24 cellular contexts compared by ENCODE assay signal in genomic region chr10:113754768-113755167, GRCh38. TPM values are rescaled to one million over a fixed set of nuclear protein-coding genes. Genes with fewer than 3 reads are reported as not detected.
DNase-seq lines count a peak whose midpoint lies in the region; ATAC-seq and TF ChIP-seq lines count a peak whose summit lies in the region.
"Had no signal": no experiment of that assay in that cellular context is flagged by ENCODE, and none has a peak within 500 bp of the region (broad histone marks: within the 10 kb centered on the region; RNA-seq: fewer than 3 reads in every experiment).

No MANE protein-coding gene starts in this region.

- WGBS in mesenchymal stem cell: 90% methylated on average over 9 of the region's 9 CpGs
- WGBS in suprapubic skin: 86% methylated on average over 9 of the region's 9 CpGs

- no peak overlapping the region for H2BK12ac ChIP-seq in mesenchymal stem cell (ENCODE audit: low read length in 2 of 2)

- H3K4me1 ChIP-seq in mesenchymal stem cell (ENCODE audit: control insufficient read depth, insufficient read depth, low read depth, low read length): no peaks in the 10 kb centered on the region
- peaks cover 21% of the 10 kb centered on the region for H3K4me1 ChIP-seq in SJCRH30
- H3K4me1 ChIP-seq in suprapubic skin: peaks cover 2% of the 10 kb centered on the region
- H3K4me1 ChIP-seq: HAP-1 had no signal

- no peak for TF ChIP-seq POLR2A in suprapubic skin (IDR thresholded peaks at IDR 0.05)

- H4K8ac ChIP-seq in mesenchymal stem cell (ENCODE audit: low read length): no peak overlapping the region

- H2BK5ac ChIP-seq in mesenchymal stem cell (ENCODE audit: low read depth, low read length, poor library complexity, severe bottlenecking): no peak overlapping the region

- H3K4me2 ChIP-seq in mesenchymal stem cell (ENCODE audit: low read length, poor library complexity, severe bottlenecking): no peak overlapping the region

- peak overlapping the region in 40 of 59 donors; percentile 2 to 81 (median 53) for H3K27ac ChIP-seq in dorsolateral prefrontal cortex
- H3K27ac ChIP-seq in mesenchymal stem cell (ENCODE audit: low read length, poor library complexity, severe bottlenecking): no peak overlapping the region
- no peak overlapping the region for H3K27ac ChIP-seq in SJCRH30
- no peak overlapping the region for H3K27ac ChIP-seq in suprapubic skin
- H3K27ac ChIP-seq: 22Rv1, GM23248 had no signal

- H3K18ac ChIP-seq in mesenchymal stem cell (ENCODE audit: low read depth in 1 of 2, low read length in 2 of 2): no peak overlapping the region

- no peak overlapping the region for H2BK120ac ChIP-seq in mesenchymal stem cell (ENCODE audit: low read depth, low read length)

- H3K36me3 ChIP-seq in mesenchymal stem cell (ENCODE audit: control insufficient read depth in 1 of 2, insufficient read depth in 2 of 2, low read depth in 1 of 2, low read length in 2 of 2): no peaks in the 10 kb centered on the region
- H3K36me3 ChIP-seq in SJCRH30: no peaks in the 10 kb centered on the region
- no peaks in the 10 kb centered on the region for H3K36me3 ChIP-seq in suprapubic skin
- H3K36me3 ChIP-seq: HAP-1 had no signal

- H3K14ac ChIP-seq in mesenchymal stem cell (ENCODE audit: low read length in 2 of 2): peak overlapping the region in 1 of 2 experiments; percentile 74

- TF ChIP-seq CTCF in dorsolateral prefrontal cortex (IDR thresholded peaks at IDR 0.05 in 54 of 56, conservative IDR thresholded peaks at IDR 0.05 in 2 of 56; ENCODE audit: low read depth in 1 of 56, partially characterized antibody in 56 of 56): no peak
- no peak for TF ChIP-seq CTCF in suprapubic skin (IDR thresholded peaks at IDR 0.05)

- peak; percentile 17 for DNase-seq in Ammon's horn (ENCODE audit: low spot score)
- peak in 6 of 10 donors; percentile 29 to 76 (median 64) for DNase-seq in dorsolateral prefrontal cortex
- no peak for DNase-seq in mesenchymal stem cell
- peak in 6 of 10 donors; percentile 15 to 84 (median 72) for DNase-seq in posterior cingulate gyrus
- DNase-seq in SJCRH30: no peak
- no peak for DNase-seq in suprapubic skin (ENCODE audit: low spot score in 2 of 2)
- DNase-seq: Calu3; CD4-positive, alpha-beta T cell; GF-D8; GM23248; KBM-7; NCI-H1105 treated with DMSO at 0.1 percent for 48 hours; NCI-H1694; NCI-H2081 treated with DMSO at 0.1 percent for 48 hours; NCI-H510A; NCI-H774; SHP77 treated with DMSO at 0.1 percent for 48 hours had no signal

- H2AFZ ChIP-seq in mesenchymal stem cell (ENCODE audit: low read depth, low read length): peak overlapping the region; percentile 24
- H2AFZ ChIP-seq: GM23248 had no signal

- no peak overlapping the region for H2BK15ac ChIP-seq in mesenchymal stem cell (ENCODE audit: low read depth, poor library complexity, severe bottlenecking)

- no peak overlapping the region for H2AK5ac ChIP-seq in mesenchymal stem cell (ENCODE audit: low read length, severe bottlenecking)

- H3K27me3 ChIP-seq in dorsolateral prefrontal cortex: no peaks in the 10 kb centered on the region
- peaks cover 0 to 4% of the 10 kb centered on the region in 2 experiments for H3K27me3 ChIP-seq in mesenchymal stem cell (ENCODE audit: control insufficient read depth in 1 of 2, insufficient read depth in 1 of 2, low read length in 2 of 2)
- H3K27me3 ChIP-seq in SJCRH30: no peaks in the 10 kb centered on the region
- H3K27me3 ChIP-seq in suprapubic skin: no peaks in the 10 kb centered on the region

- H3K4me3 ChIP-seq in dorsolateral prefrontal cortex: no peak overlapping the region
- no peak overlapping the region for H3K4me3 ChIP-seq in mesenchymal stem cell (ENCODE audit: insufficient read depth in 1 of 2, low read depth in 1 of 2, low read length in 2 of 2)
- H3K4me3 ChIP-seq in SJCRH30: no peak overlapping the region
- no peak overlapping the region for H3K4me3 ChIP-seq in suprapubic skin
- H3K4me3 ChIP-seq: GM23248, HAP-1 had no signal

- TF ChIP-seq EP300 in suprapubic skin (IDR thresholded peaks at IDR 0.05): no peak

- no peak overlapping the region for H3K4ac ChIP-seq in mesenchymal stem cell (ENCODE audit: low read depth in 1 of 2, low read length in 2 of 2)

- H3K9me3 ChIP-seq in mesenchymal stem cell (ENCODE audit: control insufficient read depth, low read length) (no peaks in the 10 kb centered on the region), SJCRH30 (replicated peaks) (no peaks in the 10 kb centered on the region), suprapubic skin (no peaks in the 10 kb centered on the region)
- H3K9me3 ChIP-seq: HAP-1 had no signal

- no peaks in the 10 kb centered on the region for H3K79me1 ChIP-seq in mesenchymal stem cell (replicated peaks; ENCODE audit: low read length, poor library complexity, severe bottlenecking)

- ATAC-seq in HG03520 (IDR thresholded peaks at IDR 0.05; ENCODE audit: unreplicated experiment) (no peak), GM21717 (IDR thresholded peaks at IDR 0.05; ENCODE audit: unreplicated experiment) (no peak)

- no peak overlapping the region for H3K23ac ChIP-seq in mesenchymal stem cell (ENCODE audit: low read length in 2 of 2)

- H3K9ac ChIP-seq in mesenchymal stem cell (ENCODE audit: low read length): no peak overlapping the region
- H3K9ac ChIP-seq: GM23248 had no signal

- intact Hi-C loops in dorsolateral prefrontal cortex (cut with DNase I) (no loop called here), posterior cingulate gyrus (cut with DNase I) (no loop called here)

- H4K91ac ChIP-seq in mesenchymal stem cell (ENCODE audit: low read length): no peak overlapping the region

RNA-seq across cellular contexts. Expression of gene PLEKHS1, which starts 3.3 kb away (rescaled TPM):
- total RNA-seq in dorsolateral prefrontal cortex (under 1 TPM in 11 of 120 experiments, not detected in 109; 0.13 to 0.76 (median 0.28) TPM), suprapubic skin (under 1 TPM; 0.32 to 0.98 (median 0.44) TPM)
- polyA plus RNA-seq in mesenchymal stem cell (2013, experiment 1 of 2): 0.14 TPM
- 0.21 TPM for polyA plus RNA-seq in mesenchymal stem cell (2013, experiment 2 of 2)
- total RNA-seq in SJCRH30 (2014; rRNA removed; shearing (Covaris generic)): 6.1 and 7.3 TPM in 2 replicates
- total RNA-seq: B cell, GM23248, OCI-LY7 had no signal
- polyA plus RNA-seq: AG04450, GM23248 had no signal

Comparison
In these comparisons a context has a peak if more than half of its experiments do, and no peak if none do; other contexts are left out.
1. DNase-seq: peak in Ammon's horn (single experiment), dorsolateral prefrontal cortex (6 of 10) and posterior cingulate gyrus (6 of 10); none in mesenchymal stem cell (single experiment), SJCRH30 (0 of 2) and suprapubic skin (0 of 2).
2. H3K27ac ChIP-seq: peak in dorsolateral prefrontal cortex (40 of 59); none in mesenchymal stem cell (single experiment), SJCRH30 (single experiment) and suprapubic skin (single experiment).